In genomic region chr15:51649659-51650521, GRCh38 we compare ENCODE assay signal across 9 cellular contexts. TPM values are rescaled to one million over a fixed set of nuclear protein-coding genes. Genes with fewer than 3 reads are reported as not detected.
DNase-seq lines count a peak whose midpoint lies in the region; ATAC-seq, FAIRE-seq and TF ChIP-seq lines count a peak whose summit lies in the region.
"Had no signal": no experiment of that assay in that cellular context is flagged by ENCODE, and none has a peak within 500 bp of the region (broad histone marks: within the 10 kb centered on the region; RNA-seq: fewer than 3 reads in every experiment).

No MANE protein-coding gene starts in this region.

- no peaks in the 10 kb centered on the region for H3K4me1 ChIP-seq in Caco-2
- peaks cover 5% of the 10 kb centered on the region for H3K4me1 ChIP-seq in SJCRH30
- no peaks in the 10 kb centered on the region for H3K4me1 ChIP-seq in body of pancreas
- no peaks in the 10 kb centered on the region for H3K4me1 ChIP-seq in small intestine (ENCODE audit: control insufficient read depth in 2 of 2, insufficient read depth in 1 of 2, low read depth in 1 of 2, low read length in 1 of 2)

- TF ChIP-seq CTCF in Caco-2 (IDR thresholded peaks at IDR 0.05; ENCODE audit: insufficient read depth in 1 of 2, low read depth in 1 of 2, low read length in 1 of 2, severe bottlenecking in 1 of 2, unreplicated experiment in 1 of 2) (peak; percentile 52 to 70), body of pancreas (IDR thresholded peaks at IDR 0.05) (peak; percentile 38 to 93 (median 87))

- TF ChIP-seq POLR2A in body of pancreas (IDR thresholded peaks at IDR 0.05): no peak

- FAIRE-seq in small intestine (lab: Jason Lieb, UNC): peak; percentile 78

- peak; percentile 80 for ATAC-seq in GM21619 (IDR thresholded peaks at IDR 0.05; ENCODE audit: unreplicated experiment)
- ATAC-seq in body of pancreas: peak; percentile 76
- ATAC-seq in HG03025 (IDR thresholded peaks at IDR 0.05; ENCODE audit: low FRiP score, unreplicated experiment): no peak

- intact Hi-C loops in Caco-2 (cut with micrococcal nuclease; ENCODE audit: unreplicated experiment) (loop anchor here (1.0 to 5.0 kb wide), 3 partner anchors 126 to 277 kb away; no protein-coding TSS in a partner anchor), body of pancreas (cut with DNase I) (loop anchor here (5.0 kb wide), 1 partner anchor 122 kb away; no protein-coding TSS in a partner anchor)

- no peaks in the 10 kb centered on the region for H3K36me3 Mint-ChIP-seq in Caco-2 (ENCODE audit: insufficient read depth, unreplicated experiment)

- H3K9me3 ChIP-seq in Caco-2 (no peaks in the 10 kb centered on the region), SJCRH30 (replicated peaks) (no peaks in the 10 kb centered on the region), body of pancreas (no peaks in the 10 kb centered on the region), small intestine (ENCODE audit: control insufficient read depth, low read depth) (no peaks in the 10 kb centered on the region)

- H3K27me3 ChIP-seq in Caco-2 (replicated peaks; ENCODE audit: control insufficient read depth, insufficient read depth, low read length) (no peaks in the 10 kb centered on the region), SJCRH30 (no peaks in the 10 kb centered on the region), body of pancreas (no peaks in the 10 kb centered on the region), small intestine (ENCODE audit: control insufficient read depth in 2 of 2, insufficient read depth in 2 of 2, low read length in 2 of 2) (no peaks in the 10 kb centered on the region)

- no TSS peak for BruUV-seq in Caco-2 (replicated peaks; lab: Mats Ljungman, UMichigan)

- H3K36me3 ChIP-seq in Caco-2 (ENCODE audit: control insufficient read depth, insufficient read depth, low read length) (no peaks in the 10 kb centered on the region), SJCRH30 (no peaks in the 10 kb centered on the region), body of pancreas (replicated peaks in 1 of 2; ENCODE audit: insufficient read depth in 1 of 2, low read depth in 2 of 2) (no peaks in the 10 kb centered on the region), small intestine (ENCODE audit: control insufficient read depth in 2 of 2, insufficient read depth in 2 of 2, low read length in 2 of 2) (no peaks in the 10 kb centered on the region)

- CTCF ChIA-PET in Caco-2 (lab: Charles Lee): interaction anchor here (0.6 to 3.8 kb wide), 3 partner anchors 115 to 130 kb away, joined by 3 to 111 read pairs (median 4); no protein-coding TSS in a partner anchor

- H3K27ac Mint-ChIP-seq in Caco-2 (ENCODE audit: unreplicated experiment): no peak overlapping the region
- H3K27ac Mint-ChIP-seq: stimulated activated naive CD8-positive, alpha-beta T cell treated with anti-CD3 and anti-CD28 coated beads, Interleukin-15, Interleukin-2, amounts not matched to agents 100 ng/mL and 50 ng/mL, for 24 hours had no signal

- DNase-seq in Caco-2 (peak in 1 of 2 experiments; percentile 64), NCI-H128 (lab: John Stamatoyannopoulos, UW; ENCODE audit: unreplicated experiment) (peak; percentile 68), SJCRH30 (peak; percentile 33 to 81), body of pancreas (peak; percentile 34 to 79 (median 45)), iPS DF 19.7 (ENCODE audit: low read depth, low spot score) (peak; percentile 40), small intestine (peak; percentile 86)

- H3K4me3 Mint-ChIP-seq in Caco-2 (ENCODE audit: unreplicated experiment): no peak overlapping the region
- H3K4me3 Mint-ChIP-seq: stimulated activated naive CD8-positive, alpha-beta T cell treated with anti-CD3 and anti-CD28 coated beads, Interleukin-15, Interleukin-2, amounts not matched to agents 100 ng/mL and 50 ng/mL, for 24 hours had no signal

- peaks cover 4% of the 10 kb centered on the region for H3K27me3 Mint-ChIP-seq in Caco-2 (ENCODE audit: insufficient read depth, unreplicated experiment)
- H3K27me3 Mint-ChIP-seq: stimulated activated naive CD8-positive, alpha-beta T cell treated with anti-CD3 and anti-CD28 coated beads, Interleukin-15, Interleukin-2, amounts not matched to agents 100 ng/mL and 50 ng/mL, for 24 hours had no signal

- H3K27ac ChIP-seq in SJCRH30 (no peak overlapping the region), body of pancreas (no peak overlapping the region), small intestine (ENCODE audit: low read depth in 1 of 2, low read length in 1 of 2) (no peak overlapping the region)

- WGBS in body of pancreas, 2 donors: 31 to 35% methylated on average over 4 of the region's 4 CpGs
- 36 to 46% (median 42%) methylated on average over 4 of the region's 4 CpGs for WGBS in small intestine, 3 donors

- no peaks in the 10 kb centered on the region for H3K9me3 Mint-ChIP-seq in Caco-2 (ENCODE audit: unreplicated experiment)
- H3K9me3 Mint-ChIP-seq: stimulated activated naive CD8-positive, alpha-beta T cell treated with anti-CD3 and anti-CD28 coated beads, Interleukin-15, Interleukin-2, amounts not matched to agents 100 ng/mL and 50 ng/mL, for 24 hours had no signal

- H3K4me3 ChIP-seq in Caco-2 (ENCODE audit: low read depth, low read length): no peak overlapping the region
- H3K4me3 ChIP-seq in SJCRH30: no peak overlapping the region
- H3K4me3 ChIP-seq in body of pancreas: no peak overlapping the region
- no peak overlapping the region for H3K4me3 ChIP-seq in small intestine (ENCODE audit: low read depth in 1 of 2, low read length in 2 of 2)

- POLR2A ChIA-PET in Caco-2 (lab: Charles Lee): interaction anchor here (0.6 to 0.7 kb wide), 2 partner anchors 126 to 836 kb away, joined by 3 to 5 read pairs; no protein-coding TSS in a partner anchor

- H3K4me1 Mint-ChIP-seq in Caco-2 (ENCODE audit: low read depth, unreplicated experiment): no peaks in the 10 kb centered on the region

RNA-seq across cellular contexts. Expression of gene DMXL2, which starts 27.3 kb away (rescaled TPM):
- total RNA-seq in Caco-2 (2022) (7.5 TPM in 2 replicates), body of pancreas (10 to 100 TPM; 34.8 to 48.1 TPM)
- total RNA-seq in SJCRH30 (2014; rRNA removed; shearing (Covaris generic)): 16.7 and 22.4 TPM in 2 replicates
- polyA plus RNA-seq in small intestine: 10 to 100 TPM; 24.5 to 46.7 (median 38.4) TPM

RNA-seq across cellular contexts. Expression of gene SCG3, which starts 31.4 kb away (rescaled TPM):
- total RNA-seq in Caco-2 (2022) (not detected in 2 replicates), body of pancreas (1 to 10 TPM; 2.9 to 6.3 TPM)
- total RNA-seq in SJCRH30 (2014; rRNA removed; shearing (Covaris generic)): not detected in 2 replicates
- 1 to 10 TPM in 1 of 3 donors, under 1 TPM in 1, not detected in 1; 0.27 to 4.7 TPM for polyA plus RNA-seq in small intestine
